Comparison of ENCODE assay signal across 7 cellular contexts in the genomic region with DNA sequence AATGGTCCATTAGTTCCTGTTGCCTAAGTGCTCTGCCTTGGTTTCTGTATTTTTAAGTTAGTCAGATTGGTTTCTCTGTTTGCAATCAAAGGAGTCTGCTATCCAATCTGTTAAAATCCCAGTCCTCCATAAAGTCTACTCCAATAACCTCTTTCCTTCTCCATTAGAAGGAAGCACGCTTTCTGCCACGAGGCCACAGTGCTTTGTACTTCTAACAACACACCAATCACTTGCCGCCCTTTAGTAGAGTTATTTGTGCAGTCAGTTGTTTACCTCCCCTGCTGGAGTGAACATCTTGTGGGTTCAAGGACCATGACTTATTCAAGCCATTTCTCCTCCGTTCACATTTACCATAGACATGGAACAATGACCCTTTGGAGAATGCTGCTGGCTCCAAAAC.
"Had no signal": no experiment of that assay in that cellular context is flagged by ENCODE, and none has a peak within 500 bp of the region (broad histone marks: within the 10 kb centered on the region; RNA-seq: fewer than 3 reads in every experiment).

No MANE protein-coding gene starts in this region.

- DNase-seq: GM23248, GOT3, H7, HFFc6, KBM-7 had no signal

- ATAC-seq: HCT116, HepG2 had no signal

- FAIRE-seq: HepG2 had no signal
